ENCODE assay signal across 23 cellular contexts in genomic region chr17:57213180-57213825, GRCh38.
"Had no signal": no experiment of that assay in that cellular context is flagged by ENCODE, and none has a peak within 500 bp of the region (broad histone marks: within the 10 kb centered on the region; RNA-seq: fewer than 3 reads in every experiment).

No MANE protein-coding gene starts in this region.

- H3K4me1 Mint-ChIP-seq: activated CD4-positive, alpha-beta T cell treated with anti-CD3 and anti-CD28 coated beads for 36 hours; activated CD8-positive, alpha-beta memory T cell treated with anti-CD3 and anti-CD28 coated beads, Interleukin-2, amount 10 ng/mL, durations not matched to agents 7 days and 5 days; activated naive CD8-positive, alpha-beta T cell treated with anti-CD3 and anti-CD28 coated beads, Interleukin-2, amount 10 ng/mL, durations not matched to agents 7 days and 5 days; central memory CD8-positive, alpha-beta T cell had no signal

- H3K4me3 ChIP-seq: colonic mucosa, left ventricle myocardium inferior, tibial artery had no signal

- FAIRE-seq: TTC549, urothelium cell line had no signal

- H3K9me3 Mint-ChIP-seq: activated T-helper 17 cell treated with anti-CD3 and anti-CD28 coated beads, Interleukin-2, amount 50 U/mL, for 72 hours; central memory CD8-positive, alpha-beta T cell had no signal

- H3K4me1 ChIP-seq: colonic mucosa, left ventricle myocardium inferior, tibial artery had no signal

- H3K4me3 Mint-ChIP-seq: activated CD4-positive, alpha-beta T cell treated with anti-CD3 and anti-CD28 coated beads for 36 hours; activated CD8-positive, alpha-beta memory T cell treated with anti-CD3 and anti-CD28 coated beads, Interleukin-2, amount 10 ng/mL, durations not matched to agents 7 days and 5 days; activated naive CD8-positive, alpha-beta T cell treated with anti-CD3 and anti-CD28 coated beads, Interleukin-2, amount 10 ng/mL, durations not matched to agents 7 days and 5 days; activated T-helper 17 cell treated with anti-CD3 and anti-CD28 coated beads, Interleukin-2, amount 50 U/mL, for 72 hours; brain; central memory CD8-positive, alpha-beta T cell; neural crest cell; T-helper 2 cell treated with Interferon-gamma antibody and Interleukin-4, amounts not matched to agents 5 μg/mL and 100 μg/mL, for 36 hours had no signal

- H3K27ac ChIP-seq: colonic mucosa, left ventricle myocardium inferior, tibial artery had no signal

- H3K27me3 ChIP-seq: colonic mucosa, tibial artery had no signal

- H3K36me3 Mint-ChIP-seq: activated CD8-positive, alpha-beta memory T cell treated with anti-CD3 and anti-CD28 coated beads, Interleukin-2, amount 10 ng/mL, durations not matched to agents 7 days and 5 days; activated naive CD8-positive, alpha-beta T cell treated with anti-CD3 and anti-CD28 coated beads, Interleukin-2, amount 10 ng/mL, durations not matched to agents 7 days and 5 days; brain had no signal

- DNase-seq: activated CD4-positive, alpha-beta T cell treated with anti-CD3 and anti-CD28 coated beads for 36 hours; activated CD4-positive, alpha-beta T cell treated with anti-CD3 and anti-CD28 coated beads, Interleukin-2, amount 50 U/mL, for 48 hours; activated CD8-positive, alpha-beta memory T cell treated with anti-CD3 and anti-CD28 coated beads, Interleukin-2, amount 10 ng/mL, durations not matched to agents 7 days and 5 days; activated naive CD4-positive, alpha-beta T cell treated with Interleukin-2 at 50 U/mL for 16 hours; activated naive CD8-positive, alpha-beta T cell treated with anti-CD3 and anti-CD28 coated beads, Interleukin-2, amount 10 ng/mL, durations not matched to agents 7 days and 5 days; colonic mucosa; effector CD4-positive, alpha-beta T cell; foreskin fibroblast; glutamatergic neuron; hypothalamus; left ventricle myocardium inferior; stimulated activated CD4-positive, alpha-beta T cell treated with anti-CD3 and anti-CD28 coated beads, Interleukin-12 subunit alpha, Interleukin-12 subunit beta, amount 100 ng/mL, for 4 hours; stimulated activated CD4-positive, alpha-beta T cell treated with anti-CD3 and anti-CD28 coated beads, Interleukin-1b, Interleukin-23, amount 100 ng/mL, for 48 hours; stimulated activated naive CD4-positive, alpha-beta T cell treated with Interleukin-2 at 50 U/mL for 16 hours; tibial artery had no signal

- H3K27ac Mint-ChIP-seq: activated CD4-positive, alpha-beta T cell treated with anti-CD3 and anti-CD28 coated beads for 36 hours; activated CD8-positive, alpha-beta memory T cell treated with anti-CD3 and anti-CD28 coated beads, Interleukin-2, amount 10 ng/mL, durations not matched to agents 7 days and 5 days; activated naive CD8-positive, alpha-beta T cell treated with anti-CD3 and anti-CD28 coated beads, Interleukin-2, amount 10 ng/mL, durations not matched to agents 7 days and 5 days; activated T-helper 17 cell treated with anti-CD3 and anti-CD28 coated beads, Interleukin-2, amount 50 U/mL, for 72 hours; brain; progenitor cell of endocrine pancreas; T-helper 2 cell treated with Interferon-gamma antibody and Interleukin-4, amounts not matched to agents 5 μg/mL and 100 μg/mL, for 36 hours had no signal

- H3K36me3 ChIP-seq: colonic mucosa, left ventricle myocardium inferior, tibial artery had no signal

- H3K9me3 ChIP-seq: colonic mucosa, tibial artery had no signal
